ENCODE assay signal across 8 cellular contexts in the genomic region with DNA sequence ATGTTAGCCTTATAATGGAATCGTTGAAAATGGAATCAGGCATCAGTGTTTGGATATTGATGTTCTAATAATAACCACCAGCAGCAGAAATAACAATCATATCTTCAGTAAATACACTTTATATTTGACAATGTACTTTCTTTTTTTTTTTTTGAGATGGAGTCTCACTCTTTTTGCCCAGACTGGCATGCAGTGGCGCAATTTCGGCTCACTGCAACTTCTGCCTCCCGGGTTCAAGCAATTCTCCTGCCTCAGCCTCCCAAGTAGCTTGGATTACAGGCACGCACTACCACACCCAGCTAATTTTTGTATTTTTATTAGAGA. TPM values are rescaled to one million over a fixed set of nuclear protein-coding genes. Genes with fewer than 3 reads are reported as not detected.
DNase-seq lines count a peak whose midpoint lies in the region; ATAC-seq and TF ChIP-seq lines count a peak whose summit lies in the region.
"Not testable (repeated sequence)": the region's sequence is repeated elsewhere in the genome, so short reads cannot be mapped to it uniquely, and the experiment has no call there.

No MANE protein-coding gene starts in this region.

- not testable (repeated sequence) for ATAC-seq in activated naive CD8-positive, alpha-beta T cell treated with anti-CD3 and anti-CD28 coated beads, Interleukin-2, amount 10 ng/mL, durations not matched to agents 7 days and 5 days (ENCODE audit: low read depth); lower lobe of right lung; psoas muscle; thoracic aorta (ENCODE audit: insufficient number of reproducible peaks, low FRiP score, low read depth)

- H3K36me3 Mint-ChIP-seq in activated CD4-positive, alpha-beta memory T cell treated with anti-CD3 and anti-CD28 coated beads, Interleukin-2, amount 10 ng/mL, durations not matched to agents 7 days and 5 days (ENCODE audit: low read depth): peaks cover 78% of the 10 kb centered on the region
- peaks cover 32% of the 10 kb centered on the region for H3K36me3 Mint-ChIP-seq in activated naive CD8-positive, alpha-beta T cell treated with anti-CD3 and anti-CD28 coated beads, Interleukin-2, amount 10 ng/mL, durations not matched to agents 7 days and 5 days

- intact Hi-C loops in esophagus squamous epithelium (cut with DNase I); lower lobe of right lung (cut with DNase I); psoas muscle (cut with DNase I): not testable (repeated sequence)

- POLR2A ChIA-PET in activated CD4-positive, alpha-beta memory T cell treated with anti-CD3 and anti-CD28 coated beads, Interleukin-2, amount 10 ng/mL, durations not matched to agents 7 days and 5 days (lab: Charles Lee): interaction anchor here (0.8 to 5.9 kb wide), 2 partner anchors 10 to 73 kb away, joined by 3 to 79 read pairs; a partner anchor contains a TSS
- POLR2A ChIA-PET in activated naive CD8-positive, alpha-beta T cell treated with anti-CD3 and anti-CD28 coated beads, Interleukin-2, amount 10 ng/mL, durations not matched to agents 7 days and 5 days (lab: Charles Lee): interaction anchor here (0.9 to 1.0 kb wide), 2 partner anchors 10 kb away, joined by 3 to 4 read pairs; no protein-coding TSS in a partner anchor

- CTCF ChIA-PET in activated CD4-positive, alpha-beta memory T cell treated with anti-CD3 and anti-CD28 coated beads, Interleukin-2, amount 10 ng/mL, durations not matched to agents 7 days and 5 days (lab: Charles Lee): interaction anchor here (1.1 to 3.8 kb wide), 2 partner anchors 10 to 424 kb away, joined by 3 to 12 read pairs; a partner anchor contains a TSS

- H3K4me3 Mint-ChIP-seq in activated CD4-positive, alpha-beta memory T cell treated with anti-CD3 and anti-CD28 coated beads, Interleukin-2, amount 10 ng/mL, durations not matched to agents 7 days and 5 days: peak overlapping the region; percentile 74
- H3K4me3 Mint-ChIP-seq in activated naive CD8-positive, alpha-beta T cell treated with anti-CD3 and anti-CD28 coated beads, Interleukin-2, amount 10 ng/mL, durations not matched to agents 7 days and 5 days: peak overlapping the region; percentile 84

- H3K9me3 Mint-ChIP-seq in activated CD4-positive, alpha-beta memory T cell treated with anti-CD3 and anti-CD28 coated beads, Interleukin-2, amount 10 ng/mL, durations not matched to agents 7 days and 5 days; activated naive CD8-positive, alpha-beta T cell treated with anti-CD3 and anti-CD28 coated beads, Interleukin-2, amount 10 ng/mL, durations not matched to agents 7 days and 5 days: not testable (repeated sequence)

- not testable (repeated sequence) for DNase-seq in MG63; activated CD4-positive, alpha-beta memory T cell treated with anti-CD3 and anti-CD28 coated beads, Interleukin-2, amount 10 ng/mL, durations not matched to agents 7 days and 5 days; activated naive CD8-positive, alpha-beta T cell treated with anti-CD3 and anti-CD28 coated beads, Interleukin-2, amount 10 ng/mL, durations not matched to agents 7 days and 5 days; esophagus squamous epithelium (lab: John Stamatoyannopoulos, UW); lower lobe of right lung; psoas muscle; thoracic aorta (ENCODE audit: low spot score)

- not testable (repeated sequence) for H3K27me3 ChIP-seq in BLaER1; MG63; esophagus squamous epithelium; lower lobe of right lung (ENCODE audit: low read depth); psoas muscle (ENCODE audit: insufficient read depth in 3 of 3, low read length in 2 of 3); thoracic aorta (replicated peaks; ENCODE audit: insufficient read depth)

- peak overlapping the region; percentile 84 for H3K27ac Mint-ChIP-seq in activated CD4-positive, alpha-beta memory T cell treated with anti-CD3 and anti-CD28 coated beads, Interleukin-2, amount 10 ng/mL, durations not matched to agents 7 days and 5 days
- peak overlapping the region; percentile 88 for H3K27ac Mint-ChIP-seq in activated naive CD8-positive, alpha-beta T cell treated with anti-CD3 and anti-CD28 coated beads, Interleukin-2, amount 10 ng/mL, durations not matched to agents 7 days and 5 days

- WGBS in esophagus squamous epithelium, 2 donors: 69 to 81% methylated on average over 5 of the region's 5 CpGs
- 80 to 87% (median 82%) methylated on average over 5 of the region's 5 CpGs for WGBS in psoas muscle, 3 donors

- H3K27ac ChIP-seq in BLaER1: peak overlapping the region; percentile 62; the same call in 1 of the 2 replicates
- peak overlapping the region in 3 of 4 donors; percentile 40 to 79 (median 56) for H3K27ac ChIP-seq in esophagus squamous epithelium
- peak overlapping the region; percentile 66 for H3K27ac ChIP-seq in lower lobe of right lung
- H3K27ac ChIP-seq in psoas muscle: not testable (repeated sequence)
- peak overlapping the region; percentile 48 to 55 for H3K27ac ChIP-seq in thoracic aorta

- not testable (repeated sequence) for TF ChIP-seq CTCF in esophagus squamous epithelium (IDR thresholded peaks at IDR 0.05); lower lobe of right lung (IDR thresholded peaks at IDR 0.05); psoas muscle (IDR thresholded peaks at IDR 0.05); thoracic aorta (IDR thresholded peaks at IDR 0.05)

- H3K4me1 ChIP-seq in BLaER1 (peaks cover 15% of the 10 kb centered on the region), esophagus squamous epithelium (peaks cover 7 to 27% (median 8%) of the 10 kb centered on the region in 3 donors), thoracic aorta (ENCODE audit: control insufficient read depth in 1 of 2, low read depth in 2 of 2) (peaks cover 7 to 39% of the 10 kb centered on the region in 2 donors)
- not testable (repeated sequence) for H3K4me1 ChIP-seq in lower lobe of right lung, psoas muscle

- H3K4me2 ChIP-seq in BLaER1: peak overlapping the region; percentile 77

- H3K4me3 ChIP-seq in BLaER1: peak overlapping the region; percentile 51; the same call in 1 of the 2 replicates
- H3K4me3 ChIP-seq in MG63: peak overlapping the region; percentile 5; the same call in 1 of the 2 replicates
- H3K4me3 ChIP-seq in esophagus squamous epithelium: peak overlapping the region in 3 of 4 donors; percentile 15 to 51 (median 23)
- H3K4me3 ChIP-seq in lower lobe of right lung: peak overlapping the region; percentile 33
- H3K4me3 ChIP-seq in psoas muscle: peak overlapping the region; percentile 32
- H3K4me3 ChIP-seq in thoracic aorta: peak overlapping the region; percentile 55

- not testable (repeated sequence) for H3K9me3 ChIP-seq in BLaER1, MG63, esophagus squamous epithelium, lower lobe of right lung, psoas muscle, thoracic aorta

- H3K36me3 ChIP-seq in BLaER1 (peaks cover 85% of the 10 kb centered on the region), MG63 (peaks cover 48% of the 10 kb centered on the region), esophagus squamous epithelium (peaks cover 15 to 87% (median 24%) of the 10 kb centered on the region in 3 donors), lower lobe of right lung (peaks cover 66% of the 10 kb centered on the region), psoas muscle (ENCODE audit: insufficient read depth in 1 of 2, low read depth in 1 of 2) (peaks cover 16 to 78% of the 10 kb centered on the region in 2 donors), thoracic aorta (peaks cover 21% of the 10 kb centered on the region)

- TF ChIP-seq POLR2A in esophagus squamous epithelium (IDR thresholded peaks at IDR 0.05): not testable (repeated sequence)

- peaks cover 22% of the 10 kb centered on the region for H3K4me1 Mint-ChIP-seq in activated CD4-positive, alpha-beta memory T cell treated with anti-CD3 and anti-CD28 coated beads, Interleukin-2, amount 10 ng/mL, durations not matched to agents 7 days and 5 days
- peaks cover 19% of the 10 kb centered on the region for H3K4me1 Mint-ChIP-seq in activated naive CD8-positive, alpha-beta T cell treated with anti-CD3 and anti-CD28 coated beads, Interleukin-2, amount 10 ng/mL, durations not matched to agents 7 days and 5 days

- not testable (repeated sequence) for H3K27me3 Mint-ChIP-seq in activated CD4-positive, alpha-beta memory T cell treated with anti-CD3 and anti-CD28 coated beads, Interleukin-2, amount 10 ng/mL, durations not matched to agents 7 days and 5 days; activated naive CD8-positive, alpha-beta T cell treated with anti-CD3 and anti-CD28 coated beads, Interleukin-2, amount 10 ng/mL, durations not matched to agents 7 days and 5 days

- H3K9ac ChIP-seq in BLaER1: not testable (repeated sequence)

- peaks cover 14% of the 10 kb centered on the region for H4K20me1 ChIP-seq in BLaER1

RNA-seq across cellular contexts. Expression of a gene that starts 10.2 kb away (rescaled TPM):
- total RNA-seq in MG63 (2014; rRNA removed; shearing (Covaris generic); ENCODE audit: low replicate concordance): 30.3 and 33.8 TPM in 2 replicates
- total RNA-seq in activated CD4-positive, alpha-beta memory T cell treated with anti-CD3 and anti-CD28 coated beads, Interleukin-2, amount 10 ng/mL, durations not matched to agents 7 days and 5 days: 10 to 100 TPM; 97.7 to 99.7 TPM
- 10 to 100 TPM; 83.9 to 89.7 TPM for total RNA-seq in activated naive CD8-positive, alpha-beta T cell treated with anti-CD3 and anti-CD28 coated beads, Interleukin-2, amount 10 ng/mL, durations not matched to agents 7 days and 5 days
- total RNA-seq in esophagus squamous epithelium (10 to 100 TPM; 15.2 to 30.5 (median 20.5) TPM), lower lobe of right lung (42.9 TPM), psoas muscle (10 to 100 TPM; 24.4 to 29.9 (median 26.5) TPM), thoracic aorta (10 to 100 TPM; 26.1 to 34.7 TPM)
- polyA plus RNA-seq in psoas muscle: 10 to 100 TPM in 2 of 3 donors, 1 to 10 TPM in 1; 8.8 to 22.2 (median 13.5) TPM

RNA-seq across cellular contexts. Expression of a gene that starts 56.5 kb away (rescaled TPM):
- total RNA-seq in MG63 (2014; rRNA removed; shearing (Covaris generic); ENCODE audit: low replicate concordance): 30.6 and 71.3 TPM in 2 replicates
- 10 to 100 TPM; 52.2 to 55.0 TPM for total RNA-seq in activated CD4-positive, alpha-beta memory T cell treated with anti-CD3 and anti-CD28 coated beads, Interleukin-2, amount 10 ng/mL, durations not matched to agents 7 days and 5 days
- 10 to 100 TPM; 48.5 to 54.2 TPM for total RNA-seq in activated naive CD8-positive, alpha-beta T cell treated with anti-CD3 and anti-CD28 coated beads, Interleukin-2, amount 10 ng/mL, durations not matched to agents 7 days and 5 days
- total RNA-seq in esophagus squamous epithelium (10 to 100 TPM; 16.4 to 77.8 (median 41.6) TPM), lower lobe of right lung (12.7 TPM), psoas muscle (10 to 100 TPM; 11.5 to 15.7 (median 14.3) TPM), thoracic aorta (10 to 100 TPM; 14.4 to 20.8 TPM)
- polyA plus RNA-seq in psoas muscle: 10 to 100 TPM; 31.4 to 50.8 (median 38.7) TPM

Comparison
In these comparisons a context has a peak if more than half of its experiments do, and no peak if none do; other contexts are left out.
1. H3K4me3 ChIP-seq: peak in every context shown above with its lines; median percentile 55 in thoracic aorta; 51 in BLaER1; 33 in lower lobe of right lung; 32 in psoas muscle; 23 in esophagus squamous epithelium; 5 in MG63.